2 cellular contexts compared by ENCODE assay signal in the genomic region with DNA sequence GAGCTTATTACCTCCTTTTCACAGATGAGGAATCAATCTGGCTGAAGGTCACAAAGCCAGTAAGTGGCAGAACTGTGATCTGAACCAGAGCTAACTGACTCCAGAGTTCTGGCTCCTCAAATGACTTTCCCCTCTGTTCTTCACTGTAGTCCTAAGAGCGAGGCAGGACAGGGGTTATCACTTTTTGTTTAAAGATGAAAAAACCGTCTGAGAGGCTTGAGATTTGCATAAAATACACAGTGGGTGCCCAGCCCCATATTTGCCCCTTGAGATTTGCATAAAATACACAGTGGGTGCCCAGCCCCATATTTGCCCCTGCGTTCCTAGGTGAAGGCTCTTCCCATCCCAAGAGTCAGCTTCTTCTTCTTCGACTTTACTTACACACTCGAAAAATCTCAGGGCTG.
TF ChIP-seq lines count a peak whose summit lies in the region.

No MANE protein-coding gene starts in this region.

TF ChIP-seq in GM23338, 12 proteins besides CTCF, POLR2A, EP300 and RAD21 (continued from another document):
- TF ChIP-seq, protein P1, sequence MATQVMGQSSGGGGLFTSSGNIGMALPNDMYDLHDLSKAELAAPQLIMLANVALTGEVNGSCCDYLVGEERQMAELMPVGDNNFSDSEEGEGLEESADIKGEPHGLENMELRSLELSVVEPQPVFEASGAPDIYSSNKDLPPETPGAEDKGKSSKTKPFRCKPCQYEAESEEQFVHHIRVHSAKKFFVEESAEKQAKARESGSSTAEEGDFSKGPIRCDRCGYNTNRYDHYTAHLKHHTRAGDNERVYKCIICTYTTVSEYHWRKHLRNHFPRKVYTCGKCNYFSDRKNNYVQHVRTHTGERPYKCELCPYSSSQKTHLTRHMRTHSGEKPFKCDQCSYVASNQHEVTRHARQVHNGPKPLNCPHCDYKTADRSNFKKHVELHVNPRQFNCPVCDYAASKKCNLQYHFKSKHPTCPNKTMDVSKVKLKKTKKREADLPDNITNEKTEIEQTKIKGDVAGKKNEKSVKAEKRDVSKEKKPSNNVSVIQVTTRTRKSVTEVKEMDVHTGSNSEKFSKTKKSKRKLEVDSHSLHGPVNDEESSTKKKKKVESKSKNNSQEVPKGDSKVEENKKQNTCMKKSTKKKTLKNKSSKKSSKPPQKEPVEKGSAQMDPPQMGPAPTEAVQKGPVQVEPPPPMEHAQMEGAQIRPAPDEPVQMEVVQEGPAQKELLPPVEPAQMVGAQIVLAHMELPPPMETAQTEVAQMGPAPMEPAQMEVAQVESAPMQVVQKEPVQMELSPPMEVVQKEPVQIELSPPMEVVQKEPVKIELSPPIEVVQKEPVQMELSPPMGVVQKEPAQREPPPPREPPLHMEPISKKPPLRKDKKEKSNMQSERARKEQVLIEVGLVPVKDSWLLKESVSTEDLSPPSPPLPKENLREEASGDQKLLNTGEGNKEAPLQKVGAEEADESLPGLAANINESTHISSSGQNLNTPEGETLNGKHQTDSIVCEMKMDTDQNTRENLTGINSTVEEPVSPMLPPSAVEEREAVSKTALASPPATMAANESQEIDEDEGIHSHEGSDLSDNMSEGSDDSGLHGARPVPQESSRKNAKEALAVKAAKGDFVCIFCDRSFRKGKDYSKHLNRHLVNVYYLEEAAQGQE (IDR thresholded peaks at IDR 0.05; ENCODE audit: unreplicated experiment): no peak
- TF ChIP-seq, protein P2, sequence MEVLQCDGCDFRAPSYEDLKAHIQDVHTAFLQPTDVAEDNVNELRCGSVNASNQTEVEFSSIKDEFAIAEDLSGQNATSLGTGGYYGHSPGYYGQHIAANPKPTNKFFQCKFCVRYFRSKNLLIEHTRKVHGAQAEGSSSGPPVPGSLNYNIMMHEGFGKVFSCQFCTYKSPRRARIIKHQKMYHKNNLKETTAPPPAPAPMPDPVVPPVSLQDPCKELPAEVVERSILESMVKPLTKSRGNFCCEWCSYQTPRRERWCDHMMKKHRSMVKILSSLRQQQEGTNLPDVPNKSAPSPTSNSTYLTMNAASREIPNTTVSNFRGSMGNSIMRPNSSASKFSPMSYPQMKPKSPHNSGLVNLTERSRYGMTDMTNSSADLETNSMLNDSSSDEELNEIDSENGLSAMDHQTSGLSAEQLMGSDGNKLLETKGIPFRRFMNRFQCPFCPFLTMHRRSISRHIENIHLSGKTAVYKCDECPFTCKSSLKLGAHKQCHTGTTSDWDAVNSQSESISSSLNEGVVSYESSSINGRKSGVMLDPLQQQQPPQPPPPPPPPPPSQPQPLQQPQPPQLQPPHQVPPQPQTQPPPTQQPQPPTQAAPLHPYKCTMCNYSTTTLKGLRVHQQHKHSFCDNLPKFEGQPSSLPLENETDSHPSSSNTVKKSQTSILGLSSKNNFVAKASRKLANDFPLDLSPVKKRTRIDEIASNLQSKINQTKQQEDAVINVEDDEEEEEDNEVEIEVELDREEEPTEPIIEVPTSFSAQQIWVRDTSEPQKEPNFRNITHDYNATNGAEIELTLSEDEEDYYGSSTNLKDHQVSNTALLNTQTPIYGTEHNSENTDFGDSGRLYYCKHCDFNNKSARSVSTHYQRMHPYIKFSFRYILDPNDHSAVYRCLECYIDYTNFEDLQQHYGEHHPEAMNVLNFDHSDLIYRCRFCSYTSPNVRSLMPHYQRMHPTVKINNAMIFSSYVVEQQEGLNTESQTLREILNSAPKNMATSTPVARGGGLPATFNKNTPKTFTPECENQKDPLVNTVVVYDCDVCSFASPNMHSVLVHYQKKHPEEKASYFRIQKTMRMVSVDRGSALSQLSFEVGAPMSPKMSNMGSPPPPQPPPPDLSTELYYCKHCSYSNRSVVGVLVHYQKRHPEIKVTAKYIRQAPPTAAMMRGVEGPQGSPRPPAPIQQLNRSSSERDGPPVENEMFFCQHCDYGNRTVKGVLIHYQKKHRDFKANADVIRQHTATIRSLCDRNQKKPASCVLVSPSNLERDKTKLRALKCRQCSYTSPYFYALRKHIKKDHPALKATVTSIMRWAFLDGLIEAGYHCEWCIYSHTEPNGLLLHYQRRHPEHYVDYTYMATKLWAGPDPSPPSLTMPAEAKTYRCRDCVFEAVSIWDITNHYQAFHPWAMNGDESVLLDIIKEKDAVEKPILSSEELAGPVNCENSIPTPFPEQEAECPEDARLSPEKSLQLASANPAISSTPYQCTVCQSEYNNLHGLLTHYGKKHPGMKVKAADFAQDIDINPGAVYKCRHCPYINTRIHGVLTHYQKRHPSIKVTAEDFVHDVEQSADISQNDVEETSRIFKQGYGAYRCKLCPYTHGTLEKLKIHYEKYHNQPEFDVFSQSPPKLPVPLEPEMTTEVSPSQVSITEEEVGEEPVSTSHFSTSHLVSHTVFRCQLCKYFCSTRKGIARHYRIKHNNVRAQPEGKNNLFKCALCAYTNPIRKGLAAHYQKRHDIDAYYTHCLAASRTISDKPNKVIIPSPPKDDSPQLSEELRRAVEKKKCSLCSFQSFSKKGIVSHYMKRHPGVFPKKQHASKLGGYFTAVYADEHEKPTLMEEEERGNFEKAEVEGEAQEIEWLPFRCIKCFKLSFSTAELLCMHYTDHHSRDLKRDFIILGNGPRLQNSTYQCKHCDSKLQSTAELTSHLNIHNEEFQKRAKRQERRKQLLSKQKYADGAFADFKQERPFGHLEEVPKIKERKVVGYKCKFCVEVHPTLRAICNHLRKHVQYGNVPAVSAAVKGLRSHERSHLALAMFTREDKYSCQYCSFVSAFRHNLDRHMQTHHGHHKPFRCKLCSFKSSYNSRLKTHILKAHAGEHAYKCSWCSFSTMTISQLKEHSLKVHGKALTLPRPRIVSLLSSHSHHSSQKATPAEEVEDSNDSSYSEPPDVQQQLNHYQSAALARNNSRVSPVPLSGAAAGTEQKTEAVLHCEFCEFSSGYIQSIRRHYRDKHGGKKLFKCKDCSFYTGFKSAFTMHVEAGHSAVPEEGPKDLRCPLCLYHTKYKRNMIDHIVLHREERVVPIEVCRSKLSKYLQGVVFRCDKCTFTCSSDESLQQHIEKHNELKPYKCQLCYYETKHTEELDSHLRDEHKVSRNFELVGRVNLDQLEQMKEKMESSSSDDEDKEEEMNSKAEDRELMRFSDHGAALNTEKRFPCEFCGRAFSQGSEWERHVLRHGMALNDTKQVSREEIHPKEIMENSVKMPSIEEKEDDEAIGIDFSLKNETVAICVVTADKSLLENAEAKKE (CRISPR knock-in tag; IDR thresholded peaks at IDR 0.05): no peak
- no peak for TF ChIP-seq POLR2AphosphoS5 (IDR thresholded peaks at IDR 0.05; ENCODE audit: low read depth)
- no peak for TF ChIP-seq ZNF331 (CRISPR knock-in tag; IDR thresholded peaks at IDR 0.05; ENCODE audit: low read depth)

TF ChIP-seq in endothelial cell of umbilical vein, 7 proteins besides CTCF, POLR2A, EP300 and RAD21 (continued from another document):
- TF ChIP-seq, protein P3, sequence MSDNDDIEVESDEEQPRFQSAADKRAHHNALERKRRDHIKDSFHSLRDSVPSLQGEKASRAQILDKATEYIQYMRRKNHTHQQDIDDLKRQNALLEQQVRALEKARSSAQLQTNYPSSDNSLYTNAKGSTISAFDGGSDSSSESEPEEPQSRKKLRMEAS (IDR thresholded peaks at IDR 0.05; ENCODE audit: insufficient read depth, insufficient read length): no peak
- TF ChIP-seq POLR2AphosphoS5 (IDR thresholded peaks at IDR 0.05; ENCODE audit: insufficient read depth, low read depth, low read length): no peak
